In genomic region chr5:150734579-150735384, GRCh38 we compare ENCODE assay signal across 9 cellular contexts. TPM values are rescaled to one million over a fixed set of nuclear protein-coding genes. Genes with fewer than 3 reads are reported as not detected.
A peak's percentile ranks its signal among the peaks of the same experiment; 100 is the strongest.
DNase-seq lines count a peak whose midpoint lies in the region; ATAC-seq and TF ChIP-seq lines count a peak whose summit lies in the region.
"Had no signal": no experiment of that assay in that cellular context is flagged by ENCODE, and none has a peak within 500 bp of the region (broad histone marks: within the 10 kb centered on the region; RNA-seq: fewer than 3 reads in every experiment).

No MANE protein-coding gene starts in this region.

- H3K27ac ChIP-seq in neural progenitor cell, result no peak overlapping the region

- H3K4me1 ChIP-seq in neural progenitor cell, result no peaks in the 10 kb centered on the region

- no peak overlapping the region for H2AFZ ChIP-seq in neural progenitor cell (replicated peaks)

- no peaks in the 10 kb centered on the region for H4K20me1 ChIP-seq in neural progenitor cell (ENCODE audit: low read depth)

- DNase-seq in activated B cell treated with CpG ODN at 0.5 μM for 24 hours (no peak), mucosa of gallbladder (ENCODE audit: low spot score) (peak; percentile 38), NCI-H128 (lab: John Stamatoyannopoulos, UW; ENCODE audit: unreplicated experiment) (no peak), neural progenitor cell (ENCODE audit: low spot score) (no peak)

- H3K4me3 Mint-ChIP-seq in activated B cell treated with CpG ODN at 0.5 μM for 24 hours (peak overlapping the region; percentile 39), neural progenitor cell (no peak overlapping the region)

- peak; percentile 79 for ATAC-seq in GM19025 (IDR thresholded peaks at IDR 0.05; ENCODE audit: low read depth, unreplicated experiment)
- peak; percentile 44 for ATAC-seq in HG03095 (IDR thresholded peaks at IDR 0.05; ENCODE audit: unreplicated experiment)
- peak; percentile 67 for ATAC-seq in activated B cell treated with CpG ODN at 0.5 μM for 24 hours (ENCODE audit: low read depth)
- ATAC-seq in HG03457 (IDR thresholded peaks at IDR 0.05; ENCODE audit: unreplicated experiment), result no peak
- no peak for ATAC-seq in HG03378 (IDR thresholded peaks at IDR 0.05; ENCODE audit: unreplicated experiment)
- ATAC-seq: Panc1 had no signal

- H3K27me3 ChIP-seq in neural progenitor cell, result no peaks in the 10 kb centered on the region

- CTCF ChIA-PET in activated B cell treated with CpG ODN at 0.5 μM for 24 hours (lab: Charles Lee), result no interaction called here

- H3K9me3 Mint-ChIP-seq in activated B cell treated with CpG ODN at 0.5 μM for 24 hours (peaks cover 10% of the 10 kb centered on the region), neural progenitor cell (peaks cover 8% of the 10 kb centered on the region)

- H3K27ac Mint-ChIP-seq in activated B cell treated with CpG ODN at 0.5 μM for 24 hours (peak overlapping the region; percentile 15), neural progenitor cell (no peak overlapping the region)

- H3K79me2 ChIP-seq in neural progenitor cell (ENCODE audit: low read depth), result peaks cover 44% of the 10 kb centered on the region

- TF ChIP-seq CTCF in activated B cell treated with CpG ODN at 0.5 μM for 24 hours (IDR thresholded peaks at IDR 0.05) (no peak), neural progenitor cell (IDR thresholded peaks at IDR 0.05) (no peak)

- H3K4me2 ChIP-seq in neural progenitor cell, result no peak overlapping the region

- POLR2A ChIA-PET in activated B cell treated with CpG ODN at 0.5 μM for 24 hours (lab: Charles Lee), result interaction anchor here (0.6 kb wide), 2 partner anchors 34 to 356 kb away, joined by 3 read pairs; no protein-coding TSS in a partner anchor

- H3K9ac ChIP-seq in neural progenitor cell, result no peak overlapping the region

- H3K4me1 Mint-ChIP-seq in activated B cell treated with CpG ODN at 0.5 μM for 24 hours (peaks cover 26% of the 10 kb centered on the region), neural progenitor cell (no peaks in the 10 kb centered on the region)

- no peaks in the 10 kb centered on the region for H3K27me3 Mint-ChIP-seq in activated B cell treated with CpG ODN at 0.5 μM for 24 hours
- peaks cover 2% of the 10 kb centered on the region for H3K27me3 Mint-ChIP-seq in neural progenitor cell (ENCODE audit: insufficient read depth, low read depth)

- no peak overlapping the region for H3K4me3 ChIP-seq in neural progenitor cell

- peaks cover 11% of the 10 kb centered on the region for H3K36me3 ChIP-seq in neural progenitor cell

- H3K36me3 Mint-ChIP-seq in activated B cell treated with CpG ODN at 0.5 μM for 24 hours (ENCODE audit: low read depth) (peaks cover 93% of the 10 kb centered on the region), neural progenitor cell (peaks cover 57% of the 10 kb centered on the region)

- no peaks in the 10 kb centered on the region for H3K9me3 ChIP-seq in neural progenitor cell (ENCODE audit: low read depth)

- no peaks in the 10 kb centered on the region for H3F3A ChIP-seq in neural progenitor cell (ENCODE audit: low read depth)

- intact Hi-C loops in activated B cell treated with CpG ODN at 0.5 μM for 24 hours (cut with micrococcal nuclease), result no loop called here

RNA-seq across cellular contexts. Expression of gene DCTN4, which starts 24.0 kb away (rescaled TPM):
- total RNA-seq in activated B cell treated with CpG ODN at 0.5 μM for 24 hours, result 49.0 and 49.8 TPM in 2 replicates
- total RNA-seq in mucosa of gallbladder, result 69.4 TPM
- 50.0 and 65.8 TPM in 2 replicates for total RNA-seq in neural progenitor cell (ENCODE audit: low replicate concordance)

RNA-seq across cellular contexts. Expression of gene RBM22, which starts 33.9 kb away (rescaled TPM):
- total RNA-seq in activated B cell treated with CpG ODN at 0.5 μM for 24 hours, result 74.0 and 74.1 TPM in 2 replicates
- total RNA-seq in mucosa of gallbladder, result 46.1 TPM
- total RNA-seq in neural progenitor cell (ENCODE audit: low replicate concordance), result 46.1 and 52.4 TPM in 2 replicates

RNA-seq across cellular contexts. Expression of gene SMIM3, which starts 43.8 kb away (rescaled TPM):
- total RNA-seq in activated B cell treated with CpG ODN at 0.5 μM for 24 hours (0.22 TPM in 1 of 2 replicates, not detected in the other), mucosa of gallbladder (9.5 TPM), neural progenitor cell (ENCODE audit: low replicate concordance) (18.4 and 24.6 TPM in 2 replicates)

Comparison
In these comparisons a context has a peak if more than half of its experiments do, and no peak if none do; other contexts are left out.
1. ATAC-seq: peak in GM19025 (single experiment), HG03095 (single experiment) and activated B cell treated with CpG ODN at 0.5 μM for 24 hours (single experiment); none in HG03457 (single experiment) and HG03378 (single experiment).